Comparison of ENCODE assay signal across 8 cellular contexts in the genomic region with DNA sequence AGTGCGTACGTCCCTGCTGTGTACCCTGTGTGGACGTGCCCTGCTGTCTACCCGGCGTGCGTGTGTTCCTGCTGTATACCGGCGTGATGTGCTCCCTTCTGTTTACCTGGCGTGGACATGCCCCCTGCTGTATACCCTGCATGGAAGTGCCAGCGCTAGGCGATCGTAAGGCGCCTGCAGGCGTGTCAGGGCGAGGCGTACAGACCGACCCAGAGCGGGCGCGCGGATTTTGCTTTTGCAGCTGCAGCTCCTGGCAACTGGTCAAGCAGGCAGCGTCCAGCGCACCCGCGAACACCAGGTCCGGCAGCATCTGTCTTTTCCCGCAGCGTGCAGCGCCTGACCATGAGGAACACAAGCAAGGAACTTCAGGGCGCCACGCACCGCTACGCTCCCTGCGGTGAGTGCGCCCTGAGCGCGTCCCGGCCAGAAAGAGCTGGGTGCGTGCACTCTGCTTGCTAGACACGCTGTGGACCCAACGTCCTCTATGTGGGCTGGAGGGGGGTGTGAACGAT. TPM values are rescaled to one million over a fixed set of nuclear protein-coding genes. Genes with fewer than 3 reads are reported as not detected.
A peak's percentile ranks its signal among the peaks of the same experiment; 100 is the strongest.
DNase-seq lines count a peak whose midpoint lies in the region; ATAC-seq, FAIRE-seq and TF ChIP-seq lines count a peak whose summit lies in the region.

No MANE protein-coding gene starts in this region.

- H3K9me3 ChIP-seq in body of pancreas: no peaks in the 10 kb centered on the region
- no peaks in the 10 kb centered on the region for H3K9me3 ChIP-seq in kidney (ENCODE audit: control insufficient read depth in 1 of 2, low read length in 2 of 2)

- TF ChIP-seq POLR2A in body of pancreas (IDR thresholded peaks at IDR 0.05): no peak

- peaks cover 0 to 9% of the 10 kb centered on the region in 2 donors for H3K27me3 ChIP-seq in body of pancreas

- no peaks in the 10 kb centered on the region for H3K9me3 Mint-ChIP-seq in stimulated activated naive CD8-positive, alpha-beta T cell treated with anti-CD3 and anti-CD28 coated beads, Interleukin-15, Interleukin-2, amounts not matched to agents 100 ng/mL and 50 ng/mL, for 24 hours

- H3K27ac ChIP-seq in body of pancreas: no peak overlapping the region
- H3K27ac ChIP-seq in kidney (ENCODE audit: low read depth in 2 of 2, low read length in 2 of 2): no peak overlapping the region

- WGBS in body of pancreas, 2 donors: 2 to 4% methylated on average over 6 to 42 of the region's 42 CpGs

- H3K4me1 ChIP-seq in body of pancreas (peaks cover 10% of the 10 kb centered on the region), kidney (ENCODE audit: control insufficient read depth in 1 of 2, insufficient read depth in 1 of 2, low read depth in 1 of 2, low read length in 2 of 2) (peaks cover 0 to 8% of the 10 kb centered on the region in 2 donors)

- peak overlapping the region; percentile 82 for H3K4me3 Mint-ChIP-seq in stimulated activated naive CD8-positive, alpha-beta T cell treated with anti-CD3 and anti-CD28 coated beads, Interleukin-15, Interleukin-2, amounts not matched to agents 100 ng/mL and 50 ng/mL, for 24 hours

- intact Hi-C loops in body of pancreas (cut with DNase I): no loop called here
- intact Hi-C loops in kidney (cut with DNase I): no loop called here

- peaks cover 51% of the 10 kb centered on the region for H3K27me3 Mint-ChIP-seq in stimulated activated naive CD8-positive, alpha-beta T cell treated with anti-CD3 and anti-CD28 coated beads, Interleukin-15, Interleukin-2, amounts not matched to agents 100 ng/mL and 50 ng/mL, for 24 hours

- H3K36me3 Mint-ChIP-seq in stimulated activated naive CD8-positive, alpha-beta T cell treated with anti-CD3 and anti-CD28 coated beads, Interleukin-15, Interleukin-2, amounts not matched to agents 100 ng/mL and 50 ng/mL, for 24 hours (ENCODE audit: low read depth): no peaks in the 10 kb centered on the region

- peak overlapping the region; percentile 10 for H3K27ac Mint-ChIP-seq in stimulated activated naive CD8-positive, alpha-beta T cell treated with anti-CD3 and anti-CD28 coated beads, Interleukin-15, Interleukin-2, amounts not matched to agents 100 ng/mL and 50 ng/mL, for 24 hours

- TF ChIP-seq CTCF in body of pancreas (IDR thresholded peaks at IDR 0.05) (no peak), kidney (IDR thresholded peaks at IDR 0.05; ENCODE audit: borderline replicate concordance, extremely low read depth, insufficient read depth) (no peak), GM20000 (IDR thresholded peaks at IDR 0.05; ENCODE audit: extremely low read depth, missing control alignments) (no peak)

- ATAC-seq in HG03354 (IDR thresholded peaks at IDR 0.05; ENCODE audit: poor library complexity, severe bottlenecking, unreplicated experiment) (peak; percentile 5), body of pancreas (peak; percentile 25)

- H3K4me3 ChIP-seq in body of pancreas (peak overlapping the region; percentile 39 to 43), kidney (ENCODE audit: low read length in 2 of 2) (peak overlapping the region; percentile 70 to 72)

- H3K36me3 ChIP-seq in body of pancreas (replicated peaks in 1 of 2; ENCODE audit: insufficient read depth in 1 of 2, low read depth in 2 of 2) (no peaks in the 10 kb centered on the region), kidney (ENCODE audit: control insufficient read depth in 1 of 2, insufficient read depth in 2 of 2, low read length in 2 of 2) (no peaks in the 10 kb centered on the region)

- H3K9ac ChIP-seq in kidney (ENCODE audit: low read length in 2 of 2): peak overlapping the region in 1 of 2 donors; percentile 26

- DNase-seq in D341Med (ENCODE audit: low spot score) (peak; percentile 45), body of pancreas (peak; percentile 26 to 57 (median 38)), kidney (peak; percentile 83), GM20000 (ENCODE audit: low spot score) (no peak), SW480 (ENCODE audit: low spot score) (no peak), inferior parietal cortex (ENCODE audit: extremely low spot score) (no peak)

- peaks cover 25% of the 10 kb centered on the region for H3K4me1 Mint-ChIP-seq in stimulated activated naive CD8-positive, alpha-beta T cell treated with anti-CD3 and anti-CD28 coated beads, Interleukin-15, Interleukin-2, amounts not matched to agents 100 ng/mL and 50 ng/mL, for 24 hours (ENCODE audit: low read depth)

- FAIRE-seq in kidney (lab: Jason Lieb, UNC): no peak

RNA-seq across cellular contexts. Expression of a gene that starts 0.7 kb away (rescaled TPM):
- under 1 TPM in 1 of 2 donors, not detected in 1; 0.26 TPM for total RNA-seq in body of pancreas
- 0.63 TPM for total RNA-seq in kidney
- polyA plus RNA-seq in kidney (ENCODE audit: insufficient read depth, low read depth, low replicate concordance): not detected

RNA-seq across cellular contexts. Expression of a gene that starts 7.1 kb away (rescaled TPM):
- not detected for total RNA-seq in body of pancreas
- 0.54 TPM for total RNA-seq in kidney
- polyA plus RNA-seq in kidney (ENCODE audit: insufficient read depth, low read depth, low replicate concordance): not detected

RNA-seq across cellular contexts. Expression of a gene that starts 53.0 kb away (rescaled TPM):
- total RNA-seq in body of pancreas: 1 to 10 TPM; 7.3 to 9.9 TPM
- 76.1 TPM for total RNA-seq in kidney
- polyA plus RNA-seq in kidney (ENCODE audit: insufficient read depth, low read depth, low replicate concordance): 36.4 TPM

RNA-seq across cellular contexts. Expression of a gene that starts 56.6 kb away (rescaled TPM):
- total RNA-seq in body of pancreas (10 to 100 TPM; 15.2 to 16.9 TPM), kidney (29.5 TPM)
- 13.4 TPM for polyA plus RNA-seq in kidney (ENCODE audit: insufficient read depth, low read depth, low replicate concordance)

Comparison
In these comparisons a context has a peak if more than half of its experiments do, and no peak if none do; other contexts are left out.
1. DNase-seq: peak in D341Med (single experiment), body of pancreas (4 of 4) and kidney (single experiment); none in GM20000 (single experiment), SW480 (single experiment) and inferior parietal cortex (single experiment).